8 cellular contexts compared by ENCODE assay signal in the genomic region with DNA sequence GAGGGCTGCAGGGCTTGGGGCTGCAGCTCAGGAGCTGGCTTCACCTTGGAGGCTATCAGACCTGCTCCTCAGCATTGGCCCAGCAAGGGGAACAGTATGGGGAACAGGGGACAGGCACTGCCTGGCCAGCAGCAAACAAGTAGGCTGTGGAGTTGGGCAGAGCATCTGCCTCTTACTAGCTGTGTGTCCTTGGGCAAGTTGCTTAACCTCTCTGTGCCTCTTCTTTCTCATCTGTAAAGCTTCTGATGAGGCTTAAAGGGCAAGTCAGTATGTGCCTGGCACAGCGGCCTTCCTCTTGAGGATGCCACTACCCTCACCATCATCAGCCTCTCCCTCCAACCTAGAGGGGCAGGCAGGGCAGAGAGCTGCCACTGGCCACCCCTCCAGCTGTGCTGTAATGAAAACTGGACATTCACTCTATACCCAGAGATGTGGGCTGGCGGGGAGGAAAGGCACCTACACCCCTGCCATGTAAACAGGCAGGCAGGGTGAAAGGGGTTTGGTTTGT. TPM values are rescaled to one million over a fixed set of nuclear protein-coding genes. Genes with fewer than 3 reads are reported as not detected.
A peak's percentile ranks its signal among the peaks of the same experiment; 100 is the strongest.
DNase-seq lines count a peak whose midpoint lies in the region; ATAC-seq and TF ChIP-seq lines count a peak whose summit lies in the region.

No MANE protein-coding gene starts in this region.

- H3K4me1 ChIP-seq in MM.1S (ENCODE audit: low read length) (peaks cover 5% of the 10 kb centered on the region; the same call in 1 of the 2 replicates), neuron (ENCODE audit: insufficient read depth, low read length) (peaks cover 12% of the 10 kb centered on the region)

- H3K4me3 ChIP-seq in MM.1S (ENCODE audit: low read length) (peak overlapping the region; percentile 49), neuron (ENCODE audit: low read length) (peak overlapping the region; percentile 56)

- DNase-seq in CD14-positive monocyte (ENCODE audit: low spot score) (no peak), MM.1S (no peak), DMS153 treated with DMSO at 0.1 percent for 48 hours (lab: John Stamatoyannopoulos, UW; ENCODE audit: unreplicated experiment) (no peak)
- DNase-seq in effector memory CD8-positive, alpha-beta T cell: no peak
- DNase-seq in stimulated activated CD4-positive, alpha-beta T cell treated with anti-CD3 and anti-CD28 coated beads, Interleukin-4, amount 100 ng/mL, for 24 hours: no peak

- H3K27me3 Mint-ChIP-seq in CD14-positive monocyte (ENCODE audit: low read depth in 3 of 3): peaks cover 4 to 24% (median 11%) of the 10 kb centered on the region in 3 donors
- no peaks in the 10 kb centered on the region for H3K27me3 Mint-ChIP-seq in effector memory CD8-positive, alpha-beta T cell

- peak overlapping the region; percentile 34; the same call in 1 of the 2 replicates for H3K9ac ChIP-seq in MM.1S (ENCODE audit: low read length)

- H3K4me1 Mint-ChIP-seq in CD14-positive monocyte: peaks cover 31% of the 10 kb centered on the region
- H3K4me1 Mint-ChIP-seq in effector memory CD8-positive, alpha-beta T cell (ENCODE audit: low read depth in 2 of 2): peaks cover 25% of the 10 kb centered on the region in 2 donors

- H3K36me3 ChIP-seq in MM.1S (replicated peaks; ENCODE audit: insufficient read depth, low read length) (no peaks in the 10 kb centered on the region), neuron (ENCODE audit: insufficient read depth, low read length) (no peaks in the 10 kb centered on the region)

- H3K27ac ChIP-seq in MM.1S (ENCODE audit: low read length): peak overlapping the region; percentile 8; the same call in 1 of the 2 replicates

- no peaks in the 10 kb centered on the region for H3K9me2 ChIP-seq in MM.1S (replicated peaks; ENCODE audit: insufficient read depth, low read length)

- H3K36me3 Mint-ChIP-seq in CD14-positive monocyte: peaks cover 7 to 15% of the 10 kb centered on the region in 2 donors
- H3K36me3 Mint-ChIP-seq in effector memory CD8-positive, alpha-beta T cell (ENCODE audit: insufficient read depth): peaks cover 7% of the 10 kb centered on the region

- H4K20me1 ChIP-seq in MM.1S (ENCODE audit: insufficient read depth, low read length): no peaks in the 10 kb centered on the region

- H3F3A ChIP-seq in MM.1S (ENCODE audit: insufficient read depth, low read length): no peaks in the 10 kb centered on the region

- intact Hi-C loops in CD14-positive monocyte (cut with micrococcal nuclease): no loop called here

- peak overlapping the region; percentile 72 to 82 for H3K4me3 Mint-ChIP-seq in CD14-positive monocyte
- peak overlapping the region; percentile 83 to 85 for H3K4me3 Mint-ChIP-seq in effector memory CD8-positive, alpha-beta T cell

- no peaks in the 10 kb centered on the region for H3K9me3 ChIP-seq in MM.1S (replicated peaks; ENCODE audit: insufficient read depth, low read length)
- no peaks in the 10 kb centered on the region for H3K9me3 ChIP-seq in neuron (ENCODE audit: low read length)

- peak overlapping the region; percentile 77; the same call in 1 of the 2 replicates for H2AFZ ChIP-seq in MM.1S (ENCODE audit: low read length)
- H2AFZ ChIP-seq in neuron (ENCODE audit: low read depth, low read length): peak overlapping the region; percentile 81

- no peaks in the 10 kb centered on the region for H3K27me3 ChIP-seq in MM.1S (replicated peaks; ENCODE audit: insufficient read depth, low read length)
- H3K27me3 ChIP-seq in neuron (ENCODE audit: insufficient read depth, low read length): no peaks in the 10 kb centered on the region

- no peak for ATAC-seq in effector memory CD8-positive, alpha-beta T cell (replicated peaks)
- no peak for ATAC-seq in GM19395 (IDR thresholded peaks at IDR 0.05; ENCODE audit: unreplicated experiment)
- ATAC-seq in HG03135 (IDR thresholded peaks at IDR 0.05; ENCODE audit: unreplicated experiment): no peak

- H3K9me3 Mint-ChIP-seq in CD14-positive monocyte: peaks cover 0 to 2% (median 0%) of the 10 kb centered on the region in 7 donors
- H3K9me3 Mint-ChIP-seq in effector memory CD8-positive, alpha-beta T cell: no peaks in the 10 kb centered on the region

- no peaks in the 10 kb centered on the region for H3K79me2 ChIP-seq in MM.1S (ENCODE audit: low read length)

- peak overlapping the region in 6 of 7 donors; percentile 26 to 88 (median 76) for H3K27ac Mint-ChIP-seq in CD14-positive monocyte
- peak overlapping the region; percentile 74 to 77 for H3K27ac Mint-ChIP-seq in effector memory CD8-positive, alpha-beta T cell

- H3K4me2 ChIP-seq in MM.1S (ENCODE audit: low read depth, low read length): peak overlapping the region; percentile 94; the same call in 1 of the 2 replicates

- no peak for TF ChIP-seq CTCF in CD14-positive monocyte (IDR thresholded peaks at IDR 0.05)
- no peak; the same call in 1 of the 2 replicates for TF ChIP-seq CTCF in MM.1S (IDR thresholded peaks at IDR 0.05; ENCODE audit: low read length)

RNA-seq across cellular contexts. Expression of a gene that starts 7.5 kb away (rescaled TPM):
- polyA plus RNA-seq in CD14-positive monocyte: 1 to 10 TPM; 3.2 to 4.7 TPM

RNA-seq across cellular contexts. Expression of a gene that starts 36.1 kb away (rescaled TPM):
- polyA plus RNA-seq in CD14-positive monocyte: 1 to 10 TPM; 2.6 to 4.7 TPM
